12 cellular contexts compared by ENCODE assay signal in the genomic region with DNA sequence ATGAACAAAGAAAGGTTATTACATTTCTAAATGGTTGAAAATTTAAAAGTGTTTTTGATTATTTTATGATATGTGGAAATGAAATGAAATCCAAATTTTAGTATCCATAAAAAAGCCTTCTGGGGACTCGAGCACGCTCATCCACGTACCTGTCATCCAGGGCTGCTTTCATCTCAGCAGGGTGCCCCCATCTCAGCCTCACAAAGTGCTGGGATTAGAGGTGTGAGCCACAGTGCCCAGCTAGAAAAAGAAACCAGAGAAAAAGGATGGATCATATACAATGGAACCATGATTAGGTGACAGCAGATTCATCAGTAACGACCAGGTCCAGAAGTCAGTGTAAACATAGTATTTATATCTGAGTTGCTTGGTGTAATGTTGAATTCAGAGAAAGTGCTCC.
"Had no signal": no experiment of that assay in that cellular context is flagged by ENCODE, and none has a peak within 500 bp of the region (broad histone marks: within the 10 kb centered on the region; RNA-seq: fewer than 3 reads in every experiment).

No MANE protein-coding gene starts in this region.

- H3K27ac Mint-ChIP-seq: mesothelial cell of epicardium had no signal

- DNase-seq: dermis blood vessel endothelial cell, esophagus squamous epithelium had no signal

- H3K79me2 ChIP-seq: parathyroid adenoma had no signal

- H3K27me3 ChIP-seq: breast epithelium, testis, transverse colon had no signal

- H3K27me3 Mint-ChIP-seq: naive B cell had no signal

- H3K9me3 ChIP-seq: breast epithelium, psoas muscle, testis, transverse colon had no signal

- H3K4me1 ChIP-seq: breast epithelium, parathyroid adenoma, psoas muscle had no signal

- H3K4me3 ChIP-seq: breast epithelium, esophagus squamous epithelium, psoas muscle, testis, transverse colon had no signal

- H3K4me3 Mint-ChIP-seq: activated naive CD4-positive, alpha-beta T cell treated with anti-CD3 and anti-CD28 coated beads for 36 hours; activated T-cell treated with anti-CD3 and anti-CD28 coated beads, Interleukin-2, amount 50 U/mL, for 4 hours; mesothelial cell of epicardium had no signal

- H2AFZ ChIP-seq: parathyroid adenoma had no signal

- H3K9ac ChIP-seq: parathyroid adenoma had no signal

- H3K27ac ChIP-seq: epithelial cell of prostate, parathyroid adenoma, psoas muscle, testis had no signal

- H3K36me3 ChIP-seq: breast epithelium, esophagus squamous epithelium, transverse colon had no signal
